15 cellular contexts compared by ENCODE assay signal in the genomic region with DNA sequence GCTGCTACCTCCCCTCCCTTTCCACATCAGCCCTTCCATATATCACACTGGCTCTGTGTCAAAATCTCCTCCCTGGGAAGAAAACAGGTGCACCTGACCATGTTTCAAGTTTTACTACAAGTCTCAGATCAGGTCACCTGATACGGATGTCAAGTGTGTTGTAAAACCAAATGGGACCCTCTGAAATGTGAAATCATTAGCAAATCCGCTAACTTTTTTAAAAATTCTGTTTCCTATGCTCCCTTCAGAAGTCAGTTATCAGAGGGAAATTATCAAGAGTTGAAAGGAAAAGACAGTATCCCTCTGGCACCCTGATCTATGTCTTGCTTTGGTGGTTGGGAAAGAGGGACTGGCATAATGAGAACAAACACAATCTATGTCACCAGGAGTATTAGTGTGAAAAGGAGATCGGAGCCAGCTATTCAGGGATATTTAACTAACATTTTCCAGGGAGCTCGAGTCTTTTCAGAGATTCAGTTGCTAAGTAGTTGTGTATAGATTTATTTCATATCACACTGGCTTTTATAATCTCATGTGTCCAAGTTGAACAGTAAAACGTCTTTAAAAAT.
"Had no signal": no experiment of that assay in that cellular context is flagged by ENCODE, and none has a peak within 500 bp of the region (broad histone marks: within the 10 kb centered on the region; RNA-seq: fewer than 3 reads in every experiment).

No MANE protein-coding gene starts in this region.

- DNase-seq: colonic mucosa; dermis blood vessel endothelial cell; foreskin keratinocyte; heart left ventricle; hippocampal formation; left colon; mesendoderm; naive B cell; posterior cingulate gyrus; right cardiac atrium; stimulated activated CD4-positive, alpha-beta T cell treated with anti-CD3 and anti-CD28 coated beads, Interleukin-2, amount 100 ng/mL, for 48 hours; stimulated activated naive CD4-positive, alpha-beta T cell treated with Interleukin-2 at 50 U/mL for 16 hours; trophoblast cell had no signal

- H3K27me3 ChIP-seq: colonic mucosa, foreskin keratinocyte, heart left ventricle, neutrophil had no signal

- ATAC-seq: foreskin keratinocyte, heart left ventricle, left colon, right cardiac atrium had no signal

- H3K9me3 ChIP-seq: colonic mucosa, heart left ventricle, neutrophil had no signal

- H3K27ac ChIP-seq: colonic mucosa, foreskin keratinocyte, heart left ventricle, neutrophil had no signal

- H3K4me3 ChIP-seq: colonic mucosa, heart left ventricle, smooth muscle cell had no signal

- H3K36me3 ChIP-seq: colonic mucosa, heart left ventricle, neutrophil had no signal

- H3K4me1 ChIP-seq: colonic mucosa, foreskin keratinocyte, heart left ventricle had no signal
